28 cellular contexts compared by ENCODE assay signal in genomic region chr20:46705378-46705729, GRCh38. TPM values are rescaled to one million over a fixed set of nuclear protein-coding genes. Genes with fewer than 3 reads are reported as not detected.
A peak's percentile ranks its signal among the peaks of the same experiment; 100 is the strongest.
DNase-seq lines count a peak whose midpoint lies in the region; ATAC-seq, FAIRE-seq and TF ChIP-seq lines count a peak whose summit lies in the region.
"Had no signal": no experiment of that assay in that cellular context is flagged by ENCODE, and none has a peak within 500 bp of the region (broad histone marks: within the 10 kb centered on the region; RNA-seq: fewer than 3 reads in every experiment).

No MANE protein-coding gene starts in this region.

- H2AFZ ChIP-seq in astrocyte (ENCODE audit: low read depth, low read length): peak overlapping the region; percentile 21

- TF ChIP-seq CTCF in AG09319 (IDR thresholded peaks at IDR 0.05; ENCODE audit: low read depth, low read length) (no peak), astrocyte (IDR thresholded peaks at IDR 0.05; ENCODE audit: insufficient read depth, low read depth, low read length) (no peak)

- H3K4me3 Mint-ChIP-seq in astrocyte (ENCODE audit: unreplicated experiment): no peak overlapping the region
- H3K4me3 Mint-ChIP-seq in effector memory CD8-positive, alpha-beta T cell: no peak overlapping the region
- H3K4me3 Mint-ChIP-seq: activated CD4-positive, alpha-beta T cell treated with anti-CD3 and anti-CD28 coated beads for 36 hours; central memory CD8-positive, alpha-beta T cell; memory B cell; naive thymus-derived CD4-positive, alpha-beta T cell had no signal

- no peak overlapping the region for H3K4me3 ChIP-seq in astrocyte (ENCODE audit: insufficient read depth, low read depth, low read length)
- H3K4me3 ChIP-seq: pancreas, upper lobe of left lung had no signal

- no peaks in the 10 kb centered on the region for H4K20me1 ChIP-seq in astrocyte (ENCODE audit: insufficient read depth, low read length)

- peaks cover 1% of the 10 kb centered on the region for H3K36me3 Mint-ChIP-seq in astrocyte (ENCODE audit: low read depth, unreplicated experiment)
- peaks cover under 1% of the 10 kb centered on the region for H3K36me3 Mint-ChIP-seq in effector memory CD8-positive, alpha-beta T cell (ENCODE audit: insufficient read depth)
- H3K36me3 Mint-ChIP-seq: memory B cell had no signal

- no peak overlapping the region for H3K9ac ChIP-seq in astrocyte (ENCODE audit: low read length)

- no peaks in the 10 kb centered on the region for H3K9me3 ChIP-seq in astrocyte (ENCODE audit: insufficient read depth, low read depth, low read length)
- H3K9me3 ChIP-seq: pancreas, upper lobe of left lung had no signal

- peak overlapping the region; percentile 55 for H3K27ac Mint-ChIP-seq in astrocyte (ENCODE audit: unreplicated experiment)
- no peak overlapping the region for H3K27ac Mint-ChIP-seq in effector memory CD8-positive, alpha-beta T cell
- H3K27ac Mint-ChIP-seq: activated CD4-positive, alpha-beta T cell treated with anti-CD3 and anti-CD28 coated beads for 36 hours; memory B cell; naive thymus-derived CD4-positive, alpha-beta T cell had no signal

- peaks cover 6% of the 10 kb centered on the region for H3K4me1 ChIP-seq in astrocyte (ENCODE audit: insufficient read depth, low read length)

- peak; percentile 49 for ATAC-seq in left lobe of liver
- no peak for ATAC-seq in effector memory CD8-positive, alpha-beta T cell (replicated peaks)
- ATAC-seq in left colon: no peak
- no peak for ATAC-seq in HG02884 (IDR thresholded peaks at IDR 0.05; ENCODE audit: unreplicated experiment)
- ATAC-seq: activated CD4-positive, alpha-beta T cell treated with anti-CD3 and anti-CD28 coated beads for 36 hours; esophagus mucosa; naive thymus-derived CD4-positive, alpha-beta T cell; pancreas; stimulated activated naive CD8-positive, alpha-beta T cell treated with anti-CD3 and anti-CD28 coated beads, Interleukin-15, Interleukin-2, amounts not matched to agents 100 U/mL and 50 U/mL, for 24 hours had no signal

- H3K4me2 ChIP-seq in astrocyte (ENCODE audit: low read length): no peak overlapping the region

- H3K27me3 ChIP-seq in astrocyte (ENCODE audit: insufficient read depth, low read length): peaks cover 2% of the 10 kb centered on the region
- H3K27me3 ChIP-seq: pancreas, upper lobe of left lung had no signal

- H3K36me3 ChIP-seq in astrocyte (ENCODE audit: insufficient read depth, low read length): no peaks in the 10 kb centered on the region
- H3K36me3 ChIP-seq: pancreas, upper lobe of left lung had no signal

- H3K27ac ChIP-seq in astrocyte (ENCODE audit: low read depth, low read length): no peak overlapping the region
- H3K27ac ChIP-seq: pancreas had no signal

- FAIRE-seq in astrocyte (lab: Jason Lieb, UNC): no peak
- FAIRE-seq: GM18507, pancreas, TTC549 had no signal

- peaks cover 2% of the 10 kb centered on the region for H3K27me3 Mint-ChIP-seq in astrocyte (ENCODE audit: low read depth, unreplicated experiment)
- peaks cover 56 to 74% of the 10 kb centered on the region in 2 donors for H3K27me3 Mint-ChIP-seq in effector memory CD8-positive, alpha-beta T cell

- peaks cover 5% of the 10 kb centered on the region for H3K79me2 ChIP-seq in astrocyte (ENCODE audit: insufficient read depth, low read length)

- H3K9me3 Mint-ChIP-seq in astrocyte (ENCODE audit: unreplicated experiment): peaks cover 6% of the 10 kb centered on the region
- H3K9me3 Mint-ChIP-seq in effector memory CD8-positive, alpha-beta T cell: no peaks in the 10 kb centered on the region
- H3K9me3 Mint-ChIP-seq: central memory CD8-positive, alpha-beta T cell had no signal

- intact Hi-C loops in left colon (cut with DNase I, micrococcal nuclease): no loop called here

- H3K4me1 Mint-ChIP-seq in astrocyte (ENCODE audit: low read depth, unreplicated experiment): peaks cover 5% of the 10 kb centered on the region
- peaks cover under 1 to 10% of the 10 kb centered on the region in 2 donors for H3K4me1 Mint-ChIP-seq in effector memory CD8-positive, alpha-beta T cell (ENCODE audit: low read depth in 2 of 2)

- peak; percentile 93 for DNase-seq in AG09319 (ENCODE audit: extremely low read depth, low read depth)
- DNase-seq in astrocyte (ENCODE audit: low read depth): no peak
- peak; percentile 61 for DNase-seq in left lobe of liver (ENCODE audit: low spot score)
- peak; percentile 64 for DNase-seq in stromal cell of bone marrow (ENCODE audit: low read depth)
- DNase-seq in effector memory CD8-positive, alpha-beta T cell: no peak
- no peak for DNase-seq in left colon
- no peak for DNase-seq in NCI-H526 (lab: John Stamatoyannopoulos, UW)
- DNase-seq: ACHN; activated CD4-positive, alpha-beta T cell treated with anti-CD3 and anti-CD28 coated beads for 36 hours; activated effector memory CD4-positive, alpha-beta T cell treated with Interleukin-2 at 50 U/mL for 16 hours; amniotic stem cell; DND-41; Kasumi-1; naive thymus-derived CD4-positive, alpha-beta T cell; NCI-H1092; NCI-H2107; NCI-H510A treated with DMSO at 0.1 percent for 48 hours; pancreas; RPMI8226; stimulated activated naive CD8-positive, alpha-beta T cell treated with anti-CD3 and anti-CD28 coated beads, Interleukin-15, Interleukin-2, amounts not matched to agents 100 U/mL and 50 U/mL, for 24 hours; upper lobe of left lung had no signal

RNA-seq across cellular contexts. Expression of gene SLC2A10, which starts 4.1 kb away (rescaled TPM):
- total RNA-seq in astrocyte (12.7 and 16.1 TPM in 2 replicates), left lobe of liver (44.8 TPM), left colon (10 to 100 TPM; 29.1 to 29.6 TPM)
- total RNA-seq: activated CD4-positive, alpha-beta T cell treated with anti-CD3 and anti-CD28 coated beads for 36 hours had no signal

RNA-seq across cellular contexts. Expression of gene TP53RK, which starts 16.1 kb away (rescaled TPM):
- 16.0 and 16.7 TPM in 2 replicates for total RNA-seq in astrocyte
- total RNA-seq in left lobe of liver: 3.2 TPM
- total RNA-seq in left colon: 1 to 10 TPM; 7.9 to 9.5 TPM

RNA-seq across cellular contexts. Expression of gene SLC13A3, which starts 54.1 kb away (rescaled TPM):
- 0.50 and 0.66 TPM in 2 replicates for total RNA-seq in astrocyte
- 7.1 TPM for total RNA-seq in left lobe of liver
- total RNA-seq in left colon: under 1 TPM; 0.39 to 0.92 TPM
- total RNA-seq: HT1080 had no signal

Comparison
In these comparisons a context has a peak if more than half of its experiments do, and no peak if none do; other contexts are left out.
1. DNase-seq: peak in AG09319 (single experiment), left lobe of liver (single experiment) and stromal cell of bone marrow (single experiment); none in astrocyte (single experiment), effector memory CD8-positive, alpha-beta T cell (0 of 3), left colon (0 of 2) and NCI-H526 (0 of 2).